In genomic region chr3:108322352-108322751, GRCh38 we compare ENCODE assay signal across 17 cellular contexts. TPM values are rescaled to one million over a fixed set of nuclear protein-coding genes. Genes with fewer than 3 reads are reported as not detected.
A peak's percentile ranks its signal among the peaks of the same experiment; 100 is the strongest.
DNase-seq lines count a peak whose midpoint lies in the region; ATAC-seq and TF ChIP-seq lines count a peak whose summit lies in the region.
"Had no signal": no experiment of that assay in that cellular context is flagged by ENCODE, and none has a peak within 500 bp of the region (broad histone marks: within the 10 kb centered on the region; RNA-seq: fewer than 3 reads in every experiment).

No MANE protein-coding gene starts in this region.

- no peak overlapping the region for H3K27ac Mint-ChIP-seq in natural killer cell
- H3K27ac Mint-ChIP-seq in natural killer cell treated with Interleukin-12 subunit alpha and Interleukin-12 subunit beta and Interleukin-15 and Interleukin-18, amount 100 ng/mL, for 72 hours: no peak overlapping the region
- peak overlapping the region; percentile 60 for H3K27ac Mint-ChIP-seq in stimulated activated memory B cell treated with anti-CD40 and anti-IgM and Interleukin-4, amounts not matched to agents 10 μg/mL and 1 μg/mL and 100 μg/mL, for 72 hours
- H3K27ac Mint-ChIP-seq: effector memory CD8-positive, alpha-beta T cell had no signal

- H3K27ac ChIP-seq in OCI-LY3 (ENCODE audit: low read length): no peak overlapping the region
- H3K27ac ChIP-seq: BLaER1, stomach had no signal

- no peak overlapping the region for H3K9ac ChIP-seq in OCI-LY3 (ENCODE audit: low read length)
- H3K9ac ChIP-seq: BLaER1 had no signal

- peaks cover 3% of the 10 kb centered on the region; the same call in 1 of the 2 replicates for H3K4me1 ChIP-seq in OCI-LY3 (ENCODE audit: low read length)
- H3K4me1 ChIP-seq: BLaER1 had no signal

- no peaks in the 10 kb centered on the region for H3K4me1 Mint-ChIP-seq in natural killer cell
- H3K4me1 Mint-ChIP-seq in natural killer cell treated with Interleukin-12 subunit alpha and Interleukin-12 subunit beta and Interleukin-15 and Interleukin-18, amount 100 ng/mL, for 72 hours (ENCODE audit: low read depth in 2 of 2): no peaks in the 10 kb centered on the region
- peaks cover 23% of the 10 kb centered on the region for H3K4me1 Mint-ChIP-seq in stimulated activated memory B cell treated with anti-CD40 and anti-IgM and Interleukin-4, amounts not matched to agents 10 μg/mL and 1 μg/mL and 100 μg/mL, for 72 hours

- H3K27me3 ChIP-seq in OCI-LY3 (ENCODE audit: low read depth, low read length): no peaks in the 10 kb centered on the region
- H3K27me3 ChIP-seq: BLaER1, stomach had no signal

- H3K36me3 Mint-ChIP-seq in natural killer cell: peaks cover 6% of the 10 kb centered on the region
- H3K36me3 Mint-ChIP-seq in natural killer cell treated with Interleukin-12 subunit alpha and Interleukin-12 subunit beta and Interleukin-15 and Interleukin-18, amount 100 ng/mL, for 72 hours: peaks cover 15% of the 10 kb centered on the region
- peaks cover 11% of the 10 kb centered on the region for H3K36me3 Mint-ChIP-seq in stimulated activated memory B cell treated with anti-CD40 and anti-IgM and Interleukin-4, amounts not matched to agents 10 μg/mL and 1 μg/mL and 100 μg/mL, for 72 hours

- H3K79me2 ChIP-seq in OCI-LY3 (ENCODE audit: low read length): no peaks in the 10 kb centered on the region

- no peaks in the 10 kb centered on the region for H3K9me3 ChIP-seq in OCI-LY3 (ENCODE audit: insufficient read depth, low read length)
- H3K9me3 ChIP-seq: BLaER1, stomach had no signal

- no peak for DNase-seq in natural killer cell
- DNase-seq in natural killer cell treated with Interleukin-12 subunit alpha and Interleukin-12 subunit beta and Interleukin-15 and Interleukin-18, amount 100 ng/mL, for 72 hours (ENCODE audit: low spot score): no peak
- peak; percentile 10 for DNase-seq in choroid plexus epithelial cell (ENCODE audit: low read depth)
- DNase-seq in NCI-H1930 (lab: John Stamatoyannopoulos, UW): no peak
- no peak for DNase-seq in GM20000 (ENCODE audit: low spot score)
- DNase-seq in SHP77 (lab: John Stamatoyannopoulos, UW): no peak
- DNase-seq: amygdala; effector memory CD8-positive, alpha-beta T cell; GDM1; NCI-H1092; NCI-H510A; stomach had no signal

- ATAC-seq in natural killer cell: peak in 1 of 3 donors; percentile 44
- no peak for ATAC-seq in natural killer cell treated with Interleukin-12 subunit alpha and Interleukin-12 subunit beta and Interleukin-15 and Interleukin-18, amount 100 ng/mL, for 72 hours
- ATAC-seq in stimulated activated memory B cell treated with anti-CD40 and anti-IgM and Interleukin-4, amounts not matched to agents 10 μg/mL and 1 μg/mL and 100 μg/mL, for 72 hours: peak; percentile 71
- ATAC-seq: effector memory CD8-positive, alpha-beta T cell had no signal

- H3K4me3 Mint-ChIP-seq in natural killer cell: no peak overlapping the region
- no peak overlapping the region for H3K4me3 Mint-ChIP-seq in natural killer cell treated with Interleukin-12 subunit alpha and Interleukin-12 subunit beta and Interleukin-15 and Interleukin-18, amount 100 ng/mL, for 72 hours
- H3K4me3 Mint-ChIP-seq in stimulated activated memory B cell treated with anti-CD40 and anti-IgM and Interleukin-4, amounts not matched to agents 10 μg/mL and 1 μg/mL and 100 μg/mL, for 72 hours: no peak overlapping the region
- H3K4me3 Mint-ChIP-seq: effector memory CD8-positive, alpha-beta T cell had no signal

- H3K4me3 ChIP-seq in OCI-LY3 (ENCODE audit: low read length): no peak overlapping the region
- H3K4me3 ChIP-seq in choroid plexus epithelial cell (ENCODE audit: low read depth, low read length): no peak overlapping the region
- H3K4me3 ChIP-seq: BLaER1, lung, stomach had no signal

- H3K36me3 ChIP-seq in OCI-LY3 (replicated peaks; ENCODE audit: low read depth, low read length): no peaks in the 10 kb centered on the region
- H3K36me3 ChIP-seq: BLaER1, stomach had no signal

- H3K9me3 Mint-ChIP-seq in natural killer cell: no peaks in the 10 kb centered on the region
- peaks cover 7% of the 10 kb centered on the region for H3K9me3 Mint-ChIP-seq in natural killer cell treated with Interleukin-12 subunit alpha and Interleukin-12 subunit beta and Interleukin-15 and Interleukin-18, amount 100 ng/mL, for 72 hours
- no peaks in the 10 kb centered on the region for H3K9me3 Mint-ChIP-seq in stimulated activated memory B cell treated with anti-CD40 and anti-IgM and Interleukin-4, amounts not matched to agents 10 μg/mL and 1 μg/mL and 100 μg/mL, for 72 hours
- H3K9me3 Mint-ChIP-seq: effector memory CD8-positive, alpha-beta T cell had no signal

- 0 out of 2 replicates have a peak overlapping the region, but pooled peaks have one; percentile 10 for H3K4me2 ChIP-seq in OCI-LY3 (ENCODE audit: low read length)
- H3K4me2 ChIP-seq: BLaER1 had no signal

- peaks cover 0 to 3% of the 10 kb centered on the region in 2 donors for H3K27me3 Mint-ChIP-seq in natural killer cell (ENCODE audit: low read depth in 2 of 2)
- peaks cover 8 to 13% of the 10 kb centered on the region in 2 donors for H3K27me3 Mint-ChIP-seq in natural killer cell treated with Interleukin-12 subunit alpha and Interleukin-12 subunit beta and Interleukin-15 and Interleukin-18, amount 100 ng/mL, for 72 hours
- H3K27me3 Mint-ChIP-seq in stimulated activated memory B cell treated with anti-CD40 and anti-IgM and Interleukin-4, amounts not matched to agents 10 μg/mL and 1 μg/mL and 100 μg/mL, for 72 hours: no peaks in the 10 kb centered on the region
- H3K27me3 Mint-ChIP-seq: effector memory CD8-positive, alpha-beta T cell had no signal

- H2AFZ ChIP-seq in OCI-LY3 (ENCODE audit: low read depth, low read length): no peak overlapping the region

- peak; percentile 12 for TF ChIP-seq CTCF in natural killer cell (IDR thresholded peaks at IDR 0.05)
- peak; percentile 65 for TF ChIP-seq CTCF in OCI-LY3 (IDR thresholded peaks at IDR 0.05; ENCODE audit: low read depth, low read length)
- peak; percentile 35 for TF ChIP-seq CTCF in choroid plexus epithelial cell (conservative IDR thresholded peaks at IDR 0.05; ENCODE audit: low read depth, low read length)
- no peak for TF ChIP-seq CTCF in GM20000 (IDR thresholded peaks at IDR 0.05; ENCODE audit: extremely low read depth, missing control alignments)

- H4K20me1 ChIP-seq in OCI-LY3 (ENCODE audit: insufficient read depth, low read length): no peaks in the 10 kb centered on the region
- H4K20me1 ChIP-seq: BLaER1 had no signal

- intact Hi-C loops in natural killer cell (cut with micrococcal nuclease): no loop called here

RNA-seq across cellular contexts. Expression of gene HHLA2, which starts 26.0 kb away (rescaled TPM):
- total RNA-seq in natural killer cell: under 1 TPM in 1 of 3 donors, not detected in 2; 0.09 TPM
- total RNA-seq in natural killer cell treated with Interleukin-12 subunit alpha and Interleukin-12 subunit beta and Interleukin-15 and Interleukin-18, amount 100 ng/mL, for 72 hours: under 1 TPM in 1 of 2 donors, not detected in 1; 0.81 TPM
- total RNA-seq: osteocyte had no signal
